ENCODE assay signal across 1 cellular context in the genomic region with DNA sequence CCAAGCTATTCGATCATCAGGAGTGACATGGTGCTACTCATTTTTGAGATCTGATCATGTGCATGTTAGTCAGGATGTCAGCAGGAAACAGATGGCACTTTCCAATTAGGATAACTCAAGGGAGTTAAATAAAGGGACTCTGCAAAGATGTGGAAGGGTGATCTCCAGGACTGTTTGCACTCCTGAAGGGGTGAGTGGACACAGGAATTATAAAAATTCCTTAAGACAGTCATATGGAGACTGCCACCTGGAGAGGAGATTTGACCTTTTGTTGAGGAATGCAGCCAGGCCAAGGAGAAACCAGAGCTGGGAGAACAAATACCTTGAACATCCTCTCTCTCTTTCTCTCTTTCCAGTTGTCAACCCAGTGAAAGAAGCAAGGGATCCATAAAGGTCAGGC.
TF ChIP-seq lines count a peak whose summit lies in the region.

No MANE protein-coding gene starts in this region.

TF ChIP-seq in GM23338, 12 proteins besides CTCF, POLR2A, EP300 and RAD21:
- TF ChIP-seq ZNF462 (CRISPR knock-in tag; IDR thresholded peaks at IDR 0.05) (no peak), POLR2AphosphoS5 (IDR thresholded peaks at IDR 0.05; ENCODE audit: low read depth) (no peak), STAT1 (IDR thresholded peaks at IDR 0.05; ENCODE audit: unreplicated experiment) (no peak), ZNF114 (CRISPR knock-in tag; IDR thresholded peaks at IDR 0.05) (no peak), EZH2 (IDR thresholded peaks at IDR 0.05; ENCODE audit: low read depth, unreplicated experiment) (no peak), JUNB (IDR thresholded peaks at IDR 0.05; ENCODE audit: unreplicated experiment) (no peak), NANOG (IDR thresholded peaks at IDR 0.05; ENCODE audit: borderline replicate concordance) (no peak), ZNF331 (CRISPR knock-in tag; IDR thresholded peaks at IDR 0.05; ENCODE audit: low read depth) (no peak), EZH2phosphoT487 (IDR thresholded peaks at IDR 0.05; ENCODE audit: unreplicated experiment) (no peak), CREB1 (CRISPR knock-in tag; IDR thresholded peaks at IDR 0.05; ENCODE audit: low read depth) (no peak)
- TF ChIP-seq, protein P1, sequence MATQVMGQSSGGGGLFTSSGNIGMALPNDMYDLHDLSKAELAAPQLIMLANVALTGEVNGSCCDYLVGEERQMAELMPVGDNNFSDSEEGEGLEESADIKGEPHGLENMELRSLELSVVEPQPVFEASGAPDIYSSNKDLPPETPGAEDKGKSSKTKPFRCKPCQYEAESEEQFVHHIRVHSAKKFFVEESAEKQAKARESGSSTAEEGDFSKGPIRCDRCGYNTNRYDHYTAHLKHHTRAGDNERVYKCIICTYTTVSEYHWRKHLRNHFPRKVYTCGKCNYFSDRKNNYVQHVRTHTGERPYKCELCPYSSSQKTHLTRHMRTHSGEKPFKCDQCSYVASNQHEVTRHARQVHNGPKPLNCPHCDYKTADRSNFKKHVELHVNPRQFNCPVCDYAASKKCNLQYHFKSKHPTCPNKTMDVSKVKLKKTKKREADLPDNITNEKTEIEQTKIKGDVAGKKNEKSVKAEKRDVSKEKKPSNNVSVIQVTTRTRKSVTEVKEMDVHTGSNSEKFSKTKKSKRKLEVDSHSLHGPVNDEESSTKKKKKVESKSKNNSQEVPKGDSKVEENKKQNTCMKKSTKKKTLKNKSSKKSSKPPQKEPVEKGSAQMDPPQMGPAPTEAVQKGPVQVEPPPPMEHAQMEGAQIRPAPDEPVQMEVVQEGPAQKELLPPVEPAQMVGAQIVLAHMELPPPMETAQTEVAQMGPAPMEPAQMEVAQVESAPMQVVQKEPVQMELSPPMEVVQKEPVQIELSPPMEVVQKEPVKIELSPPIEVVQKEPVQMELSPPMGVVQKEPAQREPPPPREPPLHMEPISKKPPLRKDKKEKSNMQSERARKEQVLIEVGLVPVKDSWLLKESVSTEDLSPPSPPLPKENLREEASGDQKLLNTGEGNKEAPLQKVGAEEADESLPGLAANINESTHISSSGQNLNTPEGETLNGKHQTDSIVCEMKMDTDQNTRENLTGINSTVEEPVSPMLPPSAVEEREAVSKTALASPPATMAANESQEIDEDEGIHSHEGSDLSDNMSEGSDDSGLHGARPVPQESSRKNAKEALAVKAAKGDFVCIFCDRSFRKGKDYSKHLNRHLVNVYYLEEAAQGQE (IDR thresholded peaks at IDR 0.05; ENCODE audit: unreplicated experiment): no peak
- TF ChIP-seq, protein P2, sequence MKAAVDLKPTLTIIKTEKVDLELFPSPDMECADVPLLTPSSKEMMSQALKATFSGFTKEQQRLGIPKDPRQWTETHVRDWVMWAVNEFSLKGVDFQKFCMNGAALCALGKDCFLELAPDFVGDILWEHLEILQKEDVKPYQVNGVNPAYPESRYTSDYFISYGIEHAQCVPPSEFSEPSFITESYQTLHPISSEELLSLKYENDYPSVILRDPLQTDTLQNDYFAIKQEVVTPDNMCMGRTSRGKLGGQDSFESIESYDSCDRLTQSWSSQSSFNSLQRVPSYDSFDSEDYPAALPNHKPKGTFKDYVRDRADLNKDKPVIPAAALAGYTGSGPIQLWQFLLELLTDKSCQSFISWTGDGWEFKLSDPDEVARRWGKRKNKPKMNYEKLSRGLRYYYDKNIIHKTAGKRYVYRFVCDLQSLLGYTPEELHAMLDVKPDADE (IDR thresholded peaks at IDR 0.05): no peak
TF ChIP-seq in GM23338: peak in this region for 0.
